ENCODE assay signal across 8 cellular contexts in the genomic region with DNA sequence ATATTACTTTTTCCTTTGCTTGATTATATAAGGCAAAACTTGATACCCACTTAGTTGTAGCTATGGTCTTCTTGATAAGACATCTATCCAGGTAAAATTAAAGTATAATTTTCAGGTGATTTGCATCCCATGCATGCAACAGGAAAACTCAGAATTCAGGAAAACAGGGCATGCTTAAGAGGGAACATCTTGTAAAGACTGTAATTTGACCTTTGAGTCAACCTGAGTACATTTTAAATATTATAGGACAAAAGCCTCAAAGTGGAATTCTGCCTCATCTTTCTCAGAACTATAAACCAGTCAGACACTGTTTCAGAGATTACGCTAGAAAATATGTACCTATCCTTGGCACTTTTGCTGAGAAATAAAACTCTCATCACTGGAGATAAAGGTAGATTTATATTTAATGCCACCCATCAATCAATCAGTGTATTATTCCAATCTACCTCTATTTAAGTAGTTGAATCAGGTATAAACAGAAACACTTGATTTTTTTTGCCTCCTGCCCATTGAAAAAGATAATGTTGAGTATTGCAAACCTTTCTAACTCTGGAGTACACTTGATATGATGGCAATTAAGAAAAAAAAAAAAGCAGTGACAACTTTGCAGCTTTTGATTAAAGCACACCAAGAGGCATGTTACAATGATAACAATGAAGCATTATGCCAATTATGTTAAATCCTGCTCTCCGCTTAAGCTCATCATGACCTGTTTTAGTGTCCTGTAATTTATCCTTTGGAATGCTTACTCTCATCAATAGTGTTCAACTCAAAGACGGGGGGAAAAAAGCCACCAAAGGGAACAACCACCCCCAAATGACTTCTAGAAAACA. TPM values are rescaled to one million over a fixed set of nuclear protein-coding genes. Genes with fewer than 3 reads are reported as not detected.
DNase-seq lines count a peak whose midpoint lies in the region; ATAC-seq and TF ChIP-seq lines count a peak whose summit lies in the region.

No MANE protein-coding gene starts in this region.

- no peaks in the 10 kb centered on the region for H3K9me3 Mint-ChIP-seq in CD4-positive, alpha-beta T cell
- H3K9me3 Mint-ChIP-seq in dendritic cell treated with granulocyte-macrophage colony-stimulating factor and Interleukin-4, amounts not matched to agents 40 ng/mL and 50 ng/mL, for 4 days, result no peaks in the 10 kb centered on the region
- H3K9me3 Mint-ChIP-seq in neural crest cell, result no peaks in the 10 kb centered on the region

- peak overlapping the region; percentile 55 for H3K27ac ChIP-seq in CD4-positive, alpha-beta T cell (ENCODE audit: low read depth, low read length)

- POLR2A ChIA-PET in CD4-positive, alpha-beta T cell (lab: Charles Lee), result interaction anchor here (0.5 to 5.0 kb wide), 6 partner anchors 80 to 342 kb away, joined by 3 to 83 read pairs (median 42); a partner anchor contains a TSS

- peak overlapping the region; percentile 98 for H3K4me3 Mint-ChIP-seq in CD4-positive, alpha-beta T cell
- H3K4me3 Mint-ChIP-seq in dendritic cell treated with granulocyte-macrophage colony-stimulating factor and Interleukin-4, amounts not matched to agents 40 ng/mL and 50 ng/mL, for 4 days, result peak overlapping the region; percentile 99
- peak overlapping the region; percentile 100 for H3K4me3 Mint-ChIP-seq in neural crest cell

- CTCF ChIA-PET in CD4-positive, alpha-beta T cell (lab: Charles Lee), result interaction anchor here (1.2 to 2.6 kb wide), 3 partner anchors 121 to 175 kb away, joined by 3 to 10 read pairs (median 3); no protein-coding TSS in a partner anchor

- peaks cover 61% of the 10 kb centered on the region for H3K4me1 Mint-ChIP-seq in CD4-positive, alpha-beta T cell (ENCODE audit: low read depth)
- peaks cover 24% of the 10 kb centered on the region for H3K4me1 Mint-ChIP-seq in dendritic cell treated with granulocyte-macrophage colony-stimulating factor and Interleukin-4, amounts not matched to agents 40 ng/mL and 50 ng/mL, for 4 days (ENCODE audit: low read depth)
- H3K4me1 Mint-ChIP-seq in neural crest cell, result peaks cover 64% of the 10 kb centered on the region

- no peak for DNase-seq in CD4-positive, alpha-beta T cell
- DNase-seq in M059J (ENCODE audit: low read depth) (peak; percentile 54), neural crest cell (ENCODE audit: low read depth, low spot score) (no peak), iPS-NIHi11 (ENCODE audit: low spot score) (no peak), HPDE6-E6E7 (ENCODE audit: extremely low spot score) (no peak), KBM-7 (no peak), NCI-H2196 (lab: John Stamatoyannopoulos, UW; ENCODE audit: unreplicated experiment) (no peak)

- no peak for ATAC-seq in CD4-positive, alpha-beta T cell (ENCODE audit: poor library complexity)

- H3K9me3 ChIP-seq in CD4-positive, alpha-beta T cell (ENCODE audit: control insufficient read depth, low read length), result no peaks in the 10 kb centered on the region

- no peaks in the 10 kb centered on the region for H3K27me3 Mint-ChIP-seq in CD4-positive, alpha-beta T cell
- H3K27me3 Mint-ChIP-seq in dendritic cell treated with granulocyte-macrophage colony-stimulating factor and Interleukin-4, amounts not matched to agents 40 ng/mL and 50 ng/mL, for 4 days, result no peaks in the 10 kb centered on the region
- peaks cover 4% of the 10 kb centered on the region for H3K27me3 Mint-ChIP-seq in neural crest cell (ENCODE audit: low read depth)

- H3K36me3 Mint-ChIP-seq in CD4-positive, alpha-beta T cell (ENCODE audit: low read depth), result peaks cover 52% of the 10 kb centered on the region
- H3K36me3 Mint-ChIP-seq in dendritic cell treated with granulocyte-macrophage colony-stimulating factor and Interleukin-4, amounts not matched to agents 40 ng/mL and 50 ng/mL, for 4 days (ENCODE audit: low read depth), result peaks cover 58% of the 10 kb centered on the region
- H3K36me3 Mint-ChIP-seq in neural crest cell (ENCODE audit: low read depth), result peaks cover 26% of the 10 kb centered on the region

- intact Hi-C loops in CD4-positive, alpha-beta T cell (cut with DNase I, micrococcal nuclease), result loop anchor here (2.0 to 10.0 kb wide), 8 partner anchors 209 to 1073 kb away; a partner anchor contains a TSS
- intact Hi-C loops in dendritic cell treated with granulocyte-macrophage colony-stimulating factor and Interleukin-4, amounts not matched to agents 40 ng/mL and 50 ng/mL, for 4 days (cut with micrococcal nuclease), result loop anchor here (2.0 to 10.0 kb wide), 8 partner anchors 103 to 1551 kb away; no protein-coding TSS in a partner anchor

- in situ Hi-C loops in KBM-7 (cut with MboI; ENCODE audit: low pct_unique_long_range_greater_than_20kb, low sequenced_read_pairs), result loop anchor here (25.0 kb wide), 2 partner anchors 234 to 559 kb away; a partner anchor contains a TSS

- peak overlapping the region; percentile 97 for H3K27ac Mint-ChIP-seq in CD4-positive, alpha-beta T cell
- H3K27ac Mint-ChIP-seq in dendritic cell treated with granulocyte-macrophage colony-stimulating factor and Interleukin-4, amounts not matched to agents 40 ng/mL and 50 ng/mL, for 4 days, result peak overlapping the region; percentile 100
- H3K27ac Mint-ChIP-seq in neural crest cell (ENCODE audit: unreplicated experiment), result peak overlapping the region; percentile 27

- TF ChIP-seq CTCF in CD4-positive, alpha-beta T cell (IDR thresholded peaks at IDR 0.05), result no peak
- no peak for TF ChIP-seq CTCF in neural crest cell (conservative IDR thresholded peaks at IDR 0.05)

- H3K27me3 ChIP-seq in CD4-positive, alpha-beta T cell (ENCODE audit: control insufficient read depth, insufficient read depth, low read length), result no peaks in the 10 kb centered on the region

RNA-seq across cellular contexts. Expression of a gene that starts 2.8 kb away (rescaled TPM):
- 100 to 1,000 TPM; 181 to 185 TPM for total RNA-seq in CD4-positive, alpha-beta T cell
- 273 and 282 TPM in 2 replicates for total RNA-seq in M059J (2014; rRNA removed; shearing (Covaris generic))
- 122 and 126 TPM in 2 replicates for total RNA-seq in neural crest cell

Comparison
In these comparisons a context has a peak if more than half of its experiments do, and no peak if none do; other contexts are left out.
1. H3K27ac Mint-ChIP-seq: peak in every context shown above with its lines; median percentile 100 in dendritic cell treated with granulocyte-macrophage colony-stimulating factor and Interleukin-4, amounts not matched to agents 40 ng/mL and 50 ng/mL, for 4 days; 97 in CD4-positive, alpha-beta T cell; 27 in neural crest cell.